In the genomic region with DNA sequence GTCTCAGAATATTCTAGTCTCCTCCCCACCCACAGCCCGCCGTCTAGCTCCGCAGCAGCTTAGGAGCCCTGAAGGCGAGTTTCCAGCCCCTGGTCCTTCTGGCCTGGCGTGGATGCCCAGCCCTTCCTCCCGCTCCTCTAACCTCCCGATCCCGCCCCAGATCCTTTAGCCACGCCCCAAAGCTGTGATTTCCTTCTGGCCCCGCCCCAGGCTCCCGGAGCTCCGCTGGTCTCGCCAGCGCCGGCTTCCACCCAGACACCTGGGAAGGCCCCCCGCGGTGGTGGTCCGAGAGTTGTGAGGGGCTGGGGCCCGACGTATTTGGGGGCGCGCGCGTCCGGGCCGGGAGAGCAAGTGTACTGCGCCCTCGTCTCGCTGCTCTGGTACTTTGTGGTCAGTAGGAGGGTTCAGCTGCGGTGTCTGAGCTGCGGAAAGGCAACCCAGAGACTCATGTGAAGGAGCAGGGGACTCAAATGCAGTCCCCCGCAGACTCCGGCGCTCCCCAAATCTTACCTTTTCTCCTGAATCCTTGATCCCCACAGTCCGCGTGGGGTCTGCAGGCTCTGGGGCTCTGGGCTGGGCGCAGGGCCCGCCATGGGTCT, we compare ENCODE assay signal across 8 cellular contexts. TPM values are rescaled to one million over a fixed set of nuclear protein-coding genes. Genes with fewer than 3 reads are reported as not detected.
A peak's percentile ranks its signal among the peaks of the same experiment; 100 is the strongest.
DNase-seq lines count a peak whose midpoint lies in the region; ATAC-seq and TF ChIP-seq lines count a peak whose summit lies in the region.

A gene (minus strand): TSS at position 114 of the 599 bp plus-strand sequence. CDS start 2,374 bp downstream, outside the sequence.

- ATAC-seq in natural killer cell, result peak in 2 of 3 donors; percentile 11 to 34
- ATAC-seq in HG03097 (IDR thresholded peaks at IDR 0.05; ENCODE audit: low FRiP score, unreplicated experiment), result no peak

- H3K4me3 Mint-ChIP-seq in natural killer cell, result peak within 1 kb of the TSS; percentile 87

- peaks cover 0 to 5% of the 10 kb centered on the region in 2 donors for H3K4me1 ChIP-seq in uterus

- peaks cover 35 to 40% of the 10 kb centered on the region in 2 donors for H3K27me3 Mint-ChIP-seq in natural killer cell (ENCODE audit: low read depth in 2 of 2)

- H3K27ac ChIP-seq in uterus, result no peak within 1 kb of the TSS

- TF ChIP-seq CTCF in fibroblast of the aortic adventitia (IDR thresholded peaks at IDR 0.05; ENCODE audit: insufficient read depth, low read length) (no peak), natural killer cell (IDR thresholded peaks at IDR 0.05) (no peak), uterus (IDR thresholded peaks at IDR 0.05) (no peak)

- intact Hi-C loops in natural killer cell (cut with micrococcal nuclease) (no loop called here), uterus (cut with DNase I; ENCODE audit: low total_unique reads) (no loop called here)

- no peaks in the 10 kb centered on the region for H3K9me3 Mint-ChIP-seq in natural killer cell

- H3K27me3 ChIP-seq in uterus, result no peaks in the 10 kb centered on the region

- no peaks in the 10 kb centered on the region for H3K36me3 Mint-ChIP-seq in natural killer cell

- H3K4me1 Mint-ChIP-seq in natural killer cell, result peaks cover 21 to 24% of the 10 kb centered on the region in 2 donors

- H3K9me3 ChIP-seq in uterus, result no peaks in the 10 kb centered on the region

- H3K27ac Mint-ChIP-seq in natural killer cell, result peak within 1 kb of the TSS in 1 of 2 donors; percentile 59

- peak; percentile 46 for DNase-seq in CD1c-positive myeloid dendritic cell (ENCODE audit: extremely low spot score)
- DNase-seq in LoVo (ENCODE audit: low spot score), result peak; percentile 26
- peak; percentile 55 for DNase-seq in activated T-cell treated with anti-CD3 and anti-CD28 coated beads, Interleukin-2, amount 50 U/mL, for 1 hour
- peak; percentile 50 for DNase-seq in fibroblast of the aortic adventitia (ENCODE audit: low read depth)
- no peak for DNase-seq in natural killer cell
- DNase-seq in uterus, result peak; percentile 73 to 77
- no peak for DNase-seq in dedifferentiated amniotic fluid mesenchymal stem cell (ENCODE audit: extremely low spot score)

- H3K4me3 ChIP-seq in fibroblast of the aortic adventitia (ENCODE audit: low read depth, low read length), result peak within 1 kb of the TSS; percentile 66
- peak within 1 kb of the TSS; percentile 31 to 32 for H3K4me3 ChIP-seq in uterus

- H3K36me3 ChIP-seq in uterus, result no peaks in the 10 kb centered on the region

- peak in 1 of 2 donors; percentile 15 for TF ChIP-seq POLR2A in uterus (IDR thresholded peaks at IDR 0.05)

RNA-seq across cellular contexts. Expression of the gene that starts here (rescaled TPM):
- 0.09 TPM in 1 of 2 replicates, not detected in the other for total RNA-seq in fibroblast of the aortic adventitia (ENCODE audit: low replicate concordance)
- total RNA-seq in natural killer cell, result not detected
- total RNA-seq in uterus, result not detected

Comparison
In these comparisons a context has a peak if more than half of its experiments do, and no peak if none do; other contexts are left out.
1. Peak in DNase-seq and H3K4me3 ChIP-seq in fibroblast of the aortic adventitia; RNA of the gene not detected or under 1 TPM.
2. Peak in ATAC-seq in natural killer cell; RNA of the gene not detected or under 1 TPM.
3. Peak in DNase-seq and H3K4me3 ChIP-seq in uterus; RNA of the gene not detected or under 1 TPM.
4. DNase-seq: peak in CD1c-positive myeloid dendritic cell (single experiment), LoVo (single experiment) and activated T-cell treated with anti-CD3 and anti-CD28 coated beads, Interleukin-2, amount 50 U/mL, for 1 hour (single experiment); none in natural killer cell (single experiment) and dedifferentiated amniotic fluid mesenchymal stem cell (single experiment).